In genomic region chr7:105617280-105618015, GRCh38 we compare ENCODE assay signal across 21 cellular contexts. TPM values are rescaled to one million over a fixed set of nuclear protein-coding genes. Genes with fewer than 3 reads are reported as not detected.
"Had no signal": no experiment of that assay in that cellular context is flagged by ENCODE, and none has a peak within 500 bp of the region (broad histone marks: within the 10 kb centered on the region; RNA-seq: fewer than 3 reads in every experiment).

No MANE protein-coding gene starts in this region.

- FAIRE-seq: colon, endometrium had no signal

- ATAC-seq: activated T-cell treated with anti-CD3 and anti-CD28 coated beads, Interleukin-2, amount 50 U/mL, for 4 hours; body of pancreas; sciatic nerve; stimulated activated memory B cell treated with anti-CD40 and anti-IgM and Interleukin-4, amounts not matched to agents 10 μg/mL and 1 μg/mL and 100 μg/mL, for 72 hours had no signal

- DNase-seq: activated CD4-positive, alpha-beta T cell treated with anti-CD3 and anti-CD28 coated beads, Interleukin-2, amount 10 ng/mL, durations not matched to agents 24 days and 14 days; activated CD8-positive, alpha-beta memory T cell treated with anti-CD3 and anti-CD28 coated beads, Interleukin-2, amount 50 U/mL, for 4 hours; activated naive CD4-positive, alpha-beta T cell treated with anti-CD3 and anti-CD28 coated beads for 36 hours; activated T-cell treated with anti-CD3 and anti-CD28 coated beads, Interleukin-2, amount 50 U/mL, for 4 hours; body of pancreas; caudate nucleus; erythroblast; foreskin melanocyte; head of caudate nucleus; spleen; stimulated activated CD4-positive, alpha-beta T cell treated with anti-CD3 and anti-CD28 coated beads, Interleukin-4, amount 100 ng/mL, for 4 hours; T-helper 1 cell; T-helper 9 cell; testis had no signal

- H3K27ac ChIP-seq: body of pancreas, prostate gland, spleen, testis had no signal

- H3K4me3 ChIP-seq: body of pancreas, prostate gland, spleen, testis had no signal

- H3K27me3 ChIP-seq: body of pancreas, spleen, testis had no signal

- H3K9me3 ChIP-seq: body of pancreas, prostate gland, spleen, testis had no signal

- H3K4me1 ChIP-seq: body of pancreas, prostate gland, spleen, testis had no signal

RNA-seq across cellular contexts. Expression of gene EFCAB10, which starts 36.2 kb away (rescaled TPM):
- total RNA-seq: activated CD4-positive, alpha-beta T cell treated with anti-CD3 and anti-CD28 coated beads, Interleukin-2, amount 10 ng/mL, durations not matched to agents 24 days and 14 days; activated naive CD4-positive, alpha-beta T cell treated with anti-CD3 and anti-CD28 coated beads for 36 hours; activated T-cell treated with anti-CD3 and anti-CD28 coated beads, Interleukin-2, amount 50 U/mL, for 4 hours; body of pancreas; liver; osteoblast; sciatic nerve had no signal
